In the genomic region with DNA sequence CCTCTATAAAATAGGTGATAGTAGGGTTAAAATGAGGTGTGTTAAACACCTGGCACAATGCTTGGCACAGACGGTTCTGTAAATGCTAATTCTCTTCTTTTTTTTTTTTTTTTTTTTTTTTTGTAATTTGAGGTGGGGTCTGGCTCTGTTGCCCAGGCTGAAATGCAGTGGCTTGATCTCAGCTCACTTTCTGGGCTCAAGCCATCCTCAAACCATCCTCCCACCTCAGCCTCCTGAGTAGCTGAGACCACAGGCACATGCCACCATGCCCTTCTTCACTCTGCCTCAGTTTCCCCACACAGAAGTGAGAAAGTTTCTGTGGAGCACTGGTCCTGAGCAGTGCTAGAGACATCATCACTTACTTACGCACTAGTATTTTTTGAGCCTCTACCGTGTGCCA, we compare ENCODE assay signal across 1 cellular context.
TF ChIP-seq lines count a peak whose summit lies in the region.

No MANE protein-coding gene starts in this region.

TF ChIP-seq in A549, 52 proteins besides CTCF, POLR2A, EP300 and RAD21 (continued from another document):
- TF ChIP-seq, protein P1, sequence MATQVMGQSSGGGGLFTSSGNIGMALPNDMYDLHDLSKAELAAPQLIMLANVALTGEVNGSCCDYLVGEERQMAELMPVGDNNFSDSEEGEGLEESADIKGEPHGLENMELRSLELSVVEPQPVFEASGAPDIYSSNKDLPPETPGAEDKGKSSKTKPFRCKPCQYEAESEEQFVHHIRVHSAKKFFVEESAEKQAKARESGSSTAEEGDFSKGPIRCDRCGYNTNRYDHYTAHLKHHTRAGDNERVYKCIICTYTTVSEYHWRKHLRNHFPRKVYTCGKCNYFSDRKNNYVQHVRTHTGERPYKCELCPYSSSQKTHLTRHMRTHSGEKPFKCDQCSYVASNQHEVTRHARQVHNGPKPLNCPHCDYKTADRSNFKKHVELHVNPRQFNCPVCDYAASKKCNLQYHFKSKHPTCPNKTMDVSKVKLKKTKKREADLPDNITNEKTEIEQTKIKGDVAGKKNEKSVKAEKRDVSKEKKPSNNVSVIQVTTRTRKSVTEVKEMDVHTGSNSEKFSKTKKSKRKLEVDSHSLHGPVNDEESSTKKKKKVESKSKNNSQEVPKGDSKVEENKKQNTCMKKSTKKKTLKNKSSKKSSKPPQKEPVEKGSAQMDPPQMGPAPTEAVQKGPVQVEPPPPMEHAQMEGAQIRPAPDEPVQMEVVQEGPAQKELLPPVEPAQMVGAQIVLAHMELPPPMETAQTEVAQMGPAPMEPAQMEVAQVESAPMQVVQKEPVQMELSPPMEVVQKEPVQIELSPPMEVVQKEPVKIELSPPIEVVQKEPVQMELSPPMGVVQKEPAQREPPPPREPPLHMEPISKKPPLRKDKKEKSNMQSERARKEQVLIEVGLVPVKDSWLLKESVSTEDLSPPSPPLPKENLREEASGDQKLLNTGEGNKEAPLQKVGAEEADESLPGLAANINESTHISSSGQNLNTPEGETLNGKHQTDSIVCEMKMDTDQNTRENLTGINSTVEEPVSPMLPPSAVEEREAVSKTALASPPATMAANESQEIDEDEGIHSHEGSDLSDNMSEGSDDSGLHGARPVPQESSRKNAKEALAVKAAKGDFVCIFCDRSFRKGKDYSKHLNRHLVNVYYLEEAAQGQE (IDR thresholded peaks at IDR 0.05), result 0 out of 2 replicates have a peak, but pooled peaks have one; percentile 32
- no peak for TF ChIP-seq POLR2AphosphoS2 (conservative IDR thresholded peaks at IDR 0.05; ENCODE audit: low read length)
